12 cellular contexts compared by ENCODE assay signal in genomic region chr10:75547391-75548298, GRCh38.
DNase-seq lines count a peak whose midpoint lies in the region; ATAC-seq and TF ChIP-seq lines count a peak whose summit lies in the region.
"Had no signal": no experiment of that assay in that cellular context is flagged by ENCODE, and none has a peak within 500 bp of the region (broad histone marks: within the 10 kb centered on the region; RNA-seq: fewer than 3 reads in every experiment).

No MANE protein-coding gene starts in this region.

- H3K4me2 ChIP-seq in IMR-90 (ENCODE audit: low read depth, low read length): no peak overlapping the region
- no peak overlapping the region for H3K4me2 ChIP-seq in OCI-LY7 (ENCODE audit: low read length)

- in situ Hi-C loops in Caki2 (cut with HindIII; ENCODE audit: low pct_unique_long_range_greater_than_20kb, low sequenced_read_pairs): no loop called here
- in situ Hi-C loops in IMR-90 (cut with MboI; ENCODE audit: low sequenced_read_pairs): no loop called here
- in situ Hi-C loops in astrocyte of the cerebellum (cut with HindIII; ENCODE audit: low sequenced_read_pairs): no loop called here

- no peak overlapping the region for H3K23ac ChIP-seq in IMR-90 (ENCODE audit: low read depth, low read length)

- no peak overlapping the region for H3K4ac ChIP-seq in IMR-90 (ENCODE audit: low read depth, low read length)

- no peaks in the 10 kb centered on the region for H3K9me1 ChIP-seq in IMR-90 (ENCODE audit: insufficient read depth, low read length)

- peaks cover 5% of the 10 kb centered on the region; the same call in 1 of the 2 replicates for H3K4me1 ChIP-seq in IMR-90 (ENCODE audit: control insufficient read depth, insufficient read depth, low read length)
- H3K4me1 ChIP-seq in mesodermal cell (ENCODE audit: control insufficient read depth, insufficient read depth, low read length, poor library complexity, severe bottlenecking): peaks cover 18% of the 10 kb centered on the region
- H3K4me1 ChIP-seq in OCI-LY7 (ENCODE audit: insufficient read depth, low read length, poor library complexity, severe bottlenecking): no peaks in the 10 kb centered on the region

- no peaks in the 10 kb centered on the region for H4K20me1 ChIP-seq in IMR-90 (ENCODE audit: insufficient read depth, low read length)
- no peaks in the 10 kb centered on the region for H4K20me1 ChIP-seq in OCI-LY7 (ENCODE audit: insufficient read depth, low read length)

- H3K56ac ChIP-seq in IMR-90 (ENCODE audit: extremely low read depth, insufficient read depth, low read length): no peak overlapping the region

- TF ChIP-seq POLR2A in IMR-90 (IDR thresholded peaks at IDR 0.05; ENCODE audit: low read depth, low read length): no peak

- H4K5ac ChIP-seq in IMR-90 (ENCODE audit: low read depth, low read length): no peak overlapping the region

- no peaks in the 10 kb centered on the region for H3K79me2 ChIP-seq in OCI-LY7 (ENCODE audit: insufficient read depth, low read depth, low read length)

- H3K14ac ChIP-seq in IMR-90 (replicated peaks; ENCODE audit: low read depth, low read length): no peak overlapping the region

- WGBS in IMR-90 (ENCODE audit: extremely low coverage in 2 of 2, insufficient read length in 1 of 2), 2 experiments: no CpG with 5 or more reads among the region's 7 CpGs
- WGBS in mesodermal cell (ENCODE audit: insufficient coverage in 2 of 2), 2 experiments: 73 to 100% methylated on average over 3 of the region's 7 CpGs

- no peak overlapping the region for H2AK9ac ChIP-seq in IMR-90 (replicated peaks; ENCODE audit: low read depth, low read length, poor library complexity)

- ATAC-seq in IMR-90 (ENCODE audit: low read depth) (peak; percentile 37), GM21526 (IDR thresholded peaks at IDR 0.05; ENCODE audit: low FRiP score, unreplicated experiment) (no peak), GM19324 (IDR thresholded peaks at IDR 0.05; ENCODE audit: low FRiP score, unreplicated experiment) (no peak)
- ATAC-seq: effector memory CD8-positive, alpha-beta T cell; T-cell had no signal

- CTCF ChIA-PET in IMR-90 (lab: Yijun Ruan, JAX) (no interaction called here), OCI-LY7 (lab: Charles Lee; ENCODE audit: unreplicated experiment) (no interaction called here)

- no peak overlapping the region for H2BK20ac ChIP-seq in IMR-90 (ENCODE audit: low read depth, low read length)

- H3K9ac ChIP-seq in IMR-90 (ENCODE audit: low read depth, low read length): no peak overlapping the region

- TF ChIP-seq RAD21 in IMR-90 (IDR thresholded peaks at IDR 0.05; ENCODE audit: low read length): no peak

- no peak overlapping the region for H4K8ac ChIP-seq in IMR-90 (ENCODE audit: low read depth in 2 of 2, low read length in 2 of 2)

- H2BK5ac ChIP-seq in IMR-90 (ENCODE audit: low read depth, low read length, poor library complexity, severe bottlenecking): no peak overlapping the region

- no peak overlapping the region for H3K18ac ChIP-seq in IMR-90 (ENCODE audit: low read depth, low read length)

- TF ChIP-seq CTCF in IMR-90 (conservative IDR thresholded peaks at IDR 0.05; ENCODE audit: low read depth, low read length) (no peak), astrocyte of the cerebellum (IDR thresholded peaks at IDR 0.05; ENCODE audit: low read depth, low read length, missing control alignments) (no peak), OCI-LY7 (conservative IDR thresholded peaks at IDR 0.05; ENCODE audit: low read length) (no peak)

- H2BK120ac ChIP-seq in IMR-90 (ENCODE audit: low read depth, low read length): no peak overlapping the region

- no peak overlapping the region for H2BK15ac ChIP-seq in IMR-90 (ENCODE audit: low read depth, low read length)

- BruUV-seq in IMR-90 (replicated peaks; lab: Mats Ljungman, UMichigan): no TSS peak
- BruUV-seq in OCI-LY7 (replicated peaks; lab: Mats Ljungman, UMichigan): no TSS peak

- H3K79me1 ChIP-seq in IMR-90 (ENCODE audit: low read depth in 1 of 2, low read length in 2 of 2): no peaks in the 10 kb centered on the region

- H3K36me3 ChIP-seq in IMR-90 (ENCODE audit: control insufficient read depth, insufficient read depth, low read length): no peaks in the 10 kb centered on the region
- H3K36me3 ChIP-seq in mesodermal cell (ENCODE audit: control insufficient read depth, insufficient read depth, low read length): no peaks in the 10 kb centered on the region
- H3K36me3 ChIP-seq in OCI-LY7 (ENCODE audit: insufficient read depth, low read length): no peaks in the 10 kb centered on the region

- peaks cover 4% of the 10 kb centered on the region; the same call in 1 of the 2 replicates for H3K27me3 ChIP-seq in IMR-90 (ENCODE audit: control insufficient read depth, insufficient read depth, low read length)

- H3K4me3 ChIP-seq in IMR-90 (ENCODE audit: insufficient read depth, low read depth, low read length) (no peak overlapping the region), astrocyte of the cerebellum (ENCODE audit: low read depth, low read length) (no peak overlapping the region), mesodermal cell (ENCODE audit: extremely low read depth, insufficient read depth, low read length, poor library complexity, severe bottlenecking) (no peak overlapping the region), OCI-LY7 (ENCODE audit: low read depth, low read length, poor library complexity, severe bottlenecking) (no peak overlapping the region)

- POLR2A ChIA-PET in IMR-90 (lab: Charles Lee; ENCODE audit: unreplicated experiment): no interaction called here
- POLR2A ChIA-PET in OCI-LY7 (lab: Charles Lee): no interaction called here

- intact Hi-C loops in IMR-90 (cut with micrococcal nuclease) (no loop called here), OCI-LY7 (cut with micrococcal nuclease; ENCODE audit: unreplicated experiment) (no loop called here)

- no peak overlapping the region for H4K91ac ChIP-seq in IMR-90 (ENCODE audit: insufficient read depth, low read depth, low read length)

- no peak overlapping the region for H2AK5ac ChIP-seq in IMR-90 (ENCODE audit: low read depth, low read length)

- no peaks in the 10 kb centered on the region for H3K9me2 ChIP-seq in OCI-LY7 (ENCODE audit: insufficient read depth, low read length)

- H2AFZ ChIP-seq in IMR-90 (replicated peaks; ENCODE audit: low read length, poor library complexity): no peak overlapping the region
- H2AFZ ChIP-seq in OCI-LY7 (ENCODE audit: low read length): no peak overlapping the region

- H3K9me3 ChIP-seq in IMR-90 (ENCODE audit: control insufficient read depth, insufficient read depth, low read length) (no peaks in the 10 kb centered on the region), mesodermal cell (ENCODE audit: control insufficient read depth, low read length) (peaks cover 6% of the 10 kb centered on the region), OCI-LY7 (ENCODE audit: low read length) (no peaks in the 10 kb centered on the region)

- no peak overlapping the region for H3K27ac ChIP-seq in IMR-90 (ENCODE audit: insufficient read depth, low read length)
- peak overlapping the region; percentile 78 for H3K27ac ChIP-seq in mesodermal cell (ENCODE audit: low read depth, low read length, severe bottlenecking)
- no peak overlapping the region for H3K27ac ChIP-seq in OCI-LY7 (ENCODE audit: low read depth, low read length, poor library complexity, severe bottlenecking)

- dilution Hi-C loops in IMR-90 (cut with HindIII; ENCODE audit: low sequenced_read_pairs, unreplicated experiment): no loop called here

- DNase-seq in Caki2 (ENCODE audit: low read depth) (peak; percentile 83), IMR-90 (peak; percentile 9), astrocyte of the cerebellum (ENCODE audit: low read depth) (peak; percentile 82), OCI-LY7 (ENCODE audit: low spot score) (no peak)
- DNase-seq in activated T-cell treated with anti-CD3 and anti-CD28 coated beads, Interleukin-2, amount 50 U/mL, for 1 hour: no peak
- DNase-seq: DMS153; effector memory CD8-positive, alpha-beta T cell; left ventricle myocardium superior; T-cell had no signal

TF ChIP-seq in IMR-90, 13 proteins besides CTCF, POLR2A, EP300 and RAD21:
- TF ChIP-seq BHLHE40 (IDR thresholded peaks at IDR 0.05; ENCODE audit: low read depth, low read length) (no peak), MAZ (IDR thresholded peaks at IDR 0.05; ENCODE audit: borderline replicate concordance, low read depth, low read length) (no peak), MXI1 (IDR thresholded peaks at IDR 0.05; ENCODE audit: borderline replicate concordance, low read depth, low read length) (no peak), USF2 (IDR thresholded peaks at IDR 0.05; ENCODE audit: low read depth, low read length) (no peak), NFE2L2 (IDR thresholded peaks at IDR 0.05; ENCODE audit: low read depth, low read length) (no peak)
TF ChIP-seq in IMR-90: peak in this region for 0.

Comparison
In these comparisons a context has a peak if more than half of its experiments do, and no peak if none do; other contexts are left out.
1. DNase-seq: peak in Caki2 (single experiment), IMR-90 (single experiment) and astrocyte of the cerebellum (single experiment); none in OCI-LY7 (single experiment) and activated T-cell treated with anti-CD3 and anti-CD28 coated beads, Interleukin-2, amount 50 U/mL, for 1 hour (single experiment).